1 cellular context compared by ENCODE assay signal in the genomic region with DNA sequence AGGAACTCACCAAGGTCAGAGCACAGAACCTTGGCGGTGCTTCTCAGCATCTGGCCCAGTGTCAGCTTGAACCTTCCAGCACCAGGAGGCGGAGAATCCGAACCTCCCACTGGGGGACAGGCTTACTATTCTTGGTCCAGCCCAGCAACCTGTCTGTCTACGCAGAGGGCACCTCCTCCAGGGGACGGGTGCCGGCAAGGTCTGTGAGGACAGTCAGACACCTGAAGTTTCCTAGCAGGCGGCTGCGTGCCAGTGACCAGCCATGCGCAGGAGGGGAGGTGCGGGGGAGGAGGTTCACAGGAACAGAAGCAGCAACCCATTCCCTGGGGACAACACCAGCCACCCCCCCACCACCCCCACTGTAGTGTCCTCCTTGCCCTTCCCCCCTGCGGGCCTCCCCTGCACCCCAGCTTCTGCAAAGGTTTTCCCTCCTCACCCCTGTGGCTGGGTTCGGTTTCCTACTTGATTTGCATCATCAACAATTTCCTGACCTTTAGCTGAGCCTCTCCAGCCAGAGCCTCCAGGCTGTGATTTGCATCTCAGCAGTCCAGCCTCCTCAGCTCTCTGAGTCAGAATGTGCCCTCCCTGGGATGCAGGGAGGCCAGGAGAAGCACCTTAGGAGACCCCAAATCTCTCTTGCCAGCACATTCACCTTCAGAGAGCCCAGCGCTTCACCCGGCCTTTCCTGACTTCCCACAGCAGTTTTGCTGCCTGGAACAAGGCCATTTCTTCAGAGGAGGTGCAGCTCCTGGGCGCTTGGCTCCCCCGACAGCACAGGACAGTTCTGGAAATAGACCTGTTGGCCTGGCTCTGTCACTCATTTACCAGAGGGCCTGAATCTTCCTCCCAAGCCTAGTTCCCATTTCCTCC.
TF ChIP-seq lines count a peak whose summit lies in the region.

No MANE protein-coding gene starts in this region.

TF ChIP-seq in SK-N-SH, 30 proteins besides CTCF, POLR2A, EP300 and RAD21 (continued from another document):
- TF ChIP-seq, protein P1, sequence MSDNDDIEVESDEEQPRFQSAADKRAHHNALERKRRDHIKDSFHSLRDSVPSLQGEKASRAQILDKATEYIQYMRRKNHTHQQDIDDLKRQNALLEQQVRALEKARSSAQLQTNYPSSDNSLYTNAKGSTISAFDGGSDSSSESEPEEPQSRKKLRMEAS (IDR thresholded peaks at IDR 0.05; ENCODE audit: low read depth): no peak
- TF ChIP-seq MEF2A (IDR thresholded peaks at IDR 0.05; ENCODE audit: borderline replicate concordance, low read depth) (no peak), TAF1 (IDR thresholded peaks at IDR 0.05; ENCODE audit: borderline replicate concordance, low read depth, low read length) (no peak), NFIC (IDR thresholded peaks at IDR 0.05; ENCODE audit: borderline replicate concordance) (no peak)
- TF ChIP-seq, protein P2, sequence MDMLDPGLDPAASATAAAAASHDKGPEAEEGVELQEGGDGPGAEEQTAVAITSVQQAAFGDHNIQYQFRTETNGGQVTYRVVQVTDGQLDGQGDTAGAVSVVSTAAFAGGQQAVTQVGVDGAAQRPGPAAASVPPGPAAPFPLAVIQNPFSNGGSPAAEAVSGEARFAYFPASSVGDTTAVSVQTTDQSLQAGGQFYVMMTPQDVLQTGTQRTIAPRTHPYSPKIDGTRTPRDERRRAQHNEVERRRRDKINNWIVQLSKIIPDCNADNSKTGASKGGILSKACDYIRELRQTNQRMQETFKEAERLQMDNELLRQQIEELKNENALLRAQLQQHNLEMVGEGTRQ (IDR thresholded peaks at IDR 0.05; ENCODE audit: borderline replicate concordance, low read depth, low read length): no peak
- TF ChIP-seq, protein P3, sequence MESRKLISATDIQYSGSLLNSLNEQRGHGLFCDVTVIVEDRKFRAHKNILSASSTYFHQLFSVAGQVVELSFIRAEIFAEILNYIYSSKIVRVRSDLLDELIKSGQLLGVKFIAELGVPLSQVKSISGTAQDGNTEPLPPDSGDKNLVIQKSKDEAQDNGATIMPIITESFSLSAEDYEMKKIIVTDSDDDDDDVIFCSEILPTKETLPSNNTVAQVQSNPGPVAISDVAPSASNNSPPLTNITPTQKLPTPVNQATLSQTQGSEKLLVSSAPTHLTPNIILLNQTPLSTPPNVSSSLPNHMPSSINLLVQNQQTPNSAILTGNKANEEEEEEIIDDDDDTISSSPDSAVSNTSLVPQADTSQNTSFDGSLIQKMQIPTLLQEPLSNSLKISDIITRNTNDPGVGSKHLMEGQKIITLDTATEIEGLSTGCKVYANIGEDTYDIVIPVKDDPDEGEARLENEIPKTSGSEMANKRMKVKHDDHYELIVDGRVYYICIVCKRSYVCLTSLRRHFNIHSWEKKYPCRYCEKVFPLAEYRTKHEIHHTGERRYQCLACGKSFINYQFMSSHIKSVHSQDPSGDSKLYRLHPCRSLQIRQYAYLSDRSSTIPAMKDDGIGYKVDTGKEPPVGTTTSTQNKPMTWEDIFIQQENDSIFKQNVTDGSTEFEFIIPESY (IDR thresholded peaks at IDR 0.05; ENCODE audit: borderline replicate concordance, low read depth): no peak
